Comparison of ENCODE assay signal across 22 cellular contexts in genomic region chr6:3235969-3236368, GRCh38.
"Had no signal": no experiment of that assay in that cellular context is flagged by ENCODE, and none has a peak within 500 bp of the region (broad histone marks: within the 10 kb centered on the region; RNA-seq: fewer than 3 reads in every experiment).

No MANE protein-coding gene starts in this region.

- H3K4me3 ChIP-seq: heart right ventricle, spleen, upper lobe of left lung had no signal

- H3K27ac ChIP-seq: heart right ventricle, spleen, upper lobe of left lung, VCaP had no signal

- H3K4me3 Mint-ChIP-seq: activated naive CD8-positive, alpha-beta T cell treated with anti-CD3 and anti-CD28 coated beads for 36 hours; activated T-cell treated with anti-CD3 and anti-CD28 coated beads, Interleukin-2, amount 50 U/mL, for 4 hours; memory B cell; nephron progenitor cell; T-cell; T-helper 2 cell treated with Interferon-gamma antibody and Interleukin-4, amounts not matched to agents 5 μg/mL and 100 μg/mL, for 36 hours had no signal

- H3K27ac Mint-ChIP-seq: activated naive CD8-positive, alpha-beta T cell treated with anti-CD3 and anti-CD28 coated beads for 36 hours; activated T-helper 2 cell treated with anti-CD3 and anti-CD28 coated beads, Interferon-gamma antibody, Interleukin-2, Interleukin-4, amounts not matched to agents 10 μg/mL and 5 μg/mL and 100 μg/mL, durations not matched to agents 14 hours and 24 hours and 36 hours; memory B cell; nephron progenitor cell; T-cell; T-helper 2 cell treated with Interferon-gamma antibody and Interleukin-4, amounts not matched to agents 5 μg/mL and 100 μg/mL, for 36 hours had no signal

- H3K9me3 ChIP-seq: heart right ventricle, spleen, upper lobe of left lung had no signal

- H3K36me3 Mint-ChIP-seq: activated naive CD8-positive, alpha-beta T cell treated with anti-CD3 and anti-CD28 coated beads for 36 hours; memory B cell; T-cell had no signal

- DNase-seq: activated CD4-positive, alpha-beta T cell treated with anti-CD3 and anti-CD28 coated beads, Interleukin-2, amount 50 U/mL, for 4 hours; activated CD8-positive, alpha-beta memory T cell treated with anti-CD3 and anti-CD28 coated beads for 24 hours; activated CD8-positive, alpha-beta memory T cell treated with anti-CD3 and anti-CD28 coated beads, Interleukin-2, amount 50 U/mL, for 4 hours; activated naive CD4-positive, alpha-beta T cell treated with Interleukin-2 at 50 U/mL for 16 hours; activated naive CD8-positive, alpha-beta T cell treated with anti-CD3 and anti-CD28 coated beads for 36 hours; activated T-cell treated with anti-CD3 and anti-CD28 coated beads, Interleukin-2, amount 50 U/mL, for 4 hours; cortex of kidney; heart right ventricle; islet precursor cell; left cardiac atrium; nephron progenitor cell; retina; spleen; stimulated activated CD4-positive, alpha-beta T cell treated with anti-CD3 and anti-CD28 coated beads, Interleukin-4, amount 100 ng/mL, for 1 hour; stimulated activated naive CD4-positive, alpha-beta T cell treated with Interleukin-2 at 50 U/mL for 16 hours; T-cell; upper lobe of left lung had no signal

- H3K9me3 Mint-ChIP-seq: activated naive CD8-positive, alpha-beta T cell treated with anti-CD3 and anti-CD28 coated beads for 36 hours; activated T-cell treated with anti-CD3 and anti-CD28 coated beads, Interleukin-2, amount 50 U/mL, for 4 hours; activated T-helper 2 cell treated with anti-CD3 and anti-CD28 coated beads, Interferon-gamma antibody, Interleukin-2, Interleukin-4, amounts not matched to agents 10 μg/mL and 5 μg/mL and 100 μg/mL, durations not matched to agents 14 hours and 24 hours and 36 hours; memory B cell; nephron progenitor cell; T-cell; T-helper 2 cell treated with Interferon-gamma antibody and Interleukin-4, amounts not matched to agents 5 μg/mL and 100 μg/mL, for 36 hours had no signal

- H3K36me3 ChIP-seq: heart right ventricle, spleen, upper lobe of left lung had no signal

- FAIRE-seq: endometrium had no signal
